Comparison of ENCODE assay signal across 15 cellular contexts in genomic region chr1:236303675-236304074, GRCh38. TPM values are rescaled to one million over a fixed set of nuclear protein-coding genes. Genes with fewer than 3 reads are reported as not detected.
A peak's percentile ranks its signal among the peaks of the same experiment; 100 is the strongest.
DNase-seq lines count a peak whose midpoint lies in the region; ATAC-seq, FAIRE-seq and TF ChIP-seq lines count a peak whose summit lies in the region.
"Had no signal": no experiment of that assay in that cellular context is flagged by ENCODE, and none has a peak within 500 bp of the region (broad histone marks: within the 10 kb centered on the region; RNA-seq: fewer than 3 reads in every experiment).

No MANE protein-coding gene starts in this region.

- no peaks in the 10 kb centered on the region; a peak in 1 of 7 replicates for H3K36me3 Mint-ChIP-seq in H9 (ENCODE audit: insufficient read depth in 1 of 3, low read depth in 3 of 3)
- H3K36me3 Mint-ChIP-seq in activated T-cell treated with anti-CD3 and anti-CD28 coated beads, Interleukin-2, amount 50 U/mL, for 24 hours (ENCODE audit: low read depth), result no peaks in the 10 kb centered on the region
- H3K36me3 Mint-ChIP-seq: activated CD8-positive, alpha-beta memory T cell treated with anti-CD3 and anti-CD28 coated beads, Interleukin-2, amount 10 ng/mL, durations not matched to agents 7 days and 5 days; memory B cell had no signal

- no peak overlapping the region for H2BK12ac ChIP-seq in H9 (ENCODE audit: insufficient read length, low read depth, low read length)

- H3K9me3 ChIP-seq in H9 (ENCODE audit: control insufficient read depth, low read depth, low read length) (no peaks in the 10 kb centered on the region), Loucy (ENCODE audit: insufficient read depth, low read depth, low read length) (no peaks in the 10 kb centered on the region), pancreas (no peaks in the 10 kb centered on the region)

- no peak overlapping the region for H3K56ac ChIP-seq in H9 (ENCODE audit: insufficient read length, low read depth, low read length)

- H4K5ac ChIP-seq in H9 (ENCODE audit: insufficient read length, low read depth, low read length), result no peak overlapping the region

- H4K20me1 ChIP-seq in H9 (ENCODE audit: control insufficient read depth, insufficient read depth, insufficient read length) (no peaks in the 10 kb centered on the region), Loucy (ENCODE audit: insufficient read depth, low read length, poor library complexity, severe bottlenecking) (no peaks in the 10 kb centered on the region)

- intact Hi-C loops in pancreas (cut with DNase I), result no loop called here

- no peaks in the 10 kb centered on the region for H3K9me2 ChIP-seq in Loucy (replicated peaks; ENCODE audit: low read depth, low read length)

- no peak overlapping the region for H3T11ph ChIP-seq in H9 (ENCODE audit: low read length)

- peak in 3 of 4 donors; percentile 5 to 40 (median 17) for ATAC-seq in pancreas
- ATAC-seq: activated CD8-positive, alpha-beta memory T cell treated with anti-CD3 and anti-CD28 coated beads, Interleukin-2, amount 10 ng/mL, durations not matched to agents 7 days and 5 days had no signal

- H3K23me2 ChIP-seq in H9 (ENCODE audit: insufficient read length, low read depth, low read length, poor library complexity, severe bottlenecking), result no peaks in the 10 kb centered on the region

- FAIRE-seq in pancreas (lab: Jason Lieb, UNC), result no peak
- FAIRE-seq: A204.1 had no signal

- no peak overlapping the region for H3K4ac ChIP-seq in H9 (ENCODE audit: low read depth, low read length)

- H2BK15ac ChIP-seq in H9 (ENCODE audit: low read depth, low read length), result no peak overlapping the region

- H2AK5ac ChIP-seq in H9 (ENCODE audit: insufficient read length, low read length), result no peak overlapping the region

- no peaks in the 10 kb centered on the region for H3K27me3 Mint-ChIP-seq in H9 (ENCODE audit: low read depth)
- no peaks in the 10 kb centered on the region for H3K27me3 Mint-ChIP-seq in activated T-cell treated with anti-CD3 and anti-CD28 coated beads, Interleukin-2, amount 50 U/mL, for 24 hours

- H3K23ac ChIP-seq in H9 (ENCODE audit: insufficient read length, low read depth, low read length), result no peak overlapping the region

- H2BK120ac ChIP-seq in H9 (ENCODE audit: low read depth, low read length, poor library complexity, severe bottlenecking), result no peak overlapping the region

- H4K91ac ChIP-seq in H9 (ENCODE audit: insufficient read length, low read depth, low read length), result no peak overlapping the region

- no peak overlapping the region for H2BK20ac ChIP-seq in H9 (ENCODE audit: low read depth, low read length, poor library complexity, severe bottlenecking)

- H3F3A ChIP-seq in Loucy (ENCODE audit: low read depth), result no peaks in the 10 kb centered on the region

- no peaks in the 10 kb centered on the region for H3K79me1 ChIP-seq in H9 (ENCODE audit: insufficient read depth, low read depth, low read length, poor library complexity, severe bottlenecking)

- H3K4me1 Mint-ChIP-seq in H9, result peaks cover 5 to 9% of the 10 kb centered on the region in 2 experiments; a peak in 3 of 4 replicates
- peaks cover 5% of the 10 kb centered on the region for H3K4me1 Mint-ChIP-seq in activated T-cell treated with anti-CD3 and anti-CD28 coated beads, Interleukin-2, amount 50 U/mL, for 24 hours (ENCODE audit: low read depth)
- H3K4me1 Mint-ChIP-seq: activated CD8-positive, alpha-beta memory T cell treated with anti-CD3 and anti-CD28 coated beads, Interleukin-2, amount 10 ng/mL, durations not matched to agents 7 days and 5 days had no signal

- H3K4me3 ChIP-seq in Loucy (ENCODE audit: low read length, poor library complexity, severe bottlenecking) (no peak overlapping the region), pancreas (no peak overlapping the region)

- H3K27ac ChIP-seq in H9 (ENCODE audit: insufficient read length, low read depth, low read length), result no peak overlapping the region
- H3K27ac ChIP-seq in pancreas, result peak overlapping the region; percentile 1 to 37 (median 27)

- no peak overlapping the region for H3K27ac Mint-ChIP-seq in H9
- H3K27ac Mint-ChIP-seq in activated T-cell treated with anti-CD3 and anti-CD28 coated beads, Interleukin-2, amount 50 U/mL, for 24 hours, result no peak overlapping the region
- H3K27ac Mint-ChIP-seq: activated CD8-positive, alpha-beta memory T cell treated with anti-CD3 and anti-CD28 coated beads, Interleukin-2, amount 10 ng/mL, durations not matched to agents 7 days and 5 days; memory B cell had no signal

- H2AFZ ChIP-seq in H9 (ENCODE audit: low read length) (no peak overlapping the region), Loucy (ENCODE audit: low read length) (0 out of 2 replicates have a peak overlapping the region, but pooled peaks have one; percentile 22)

- H3K9ac ChIP-seq in H9 (ENCODE audit: extremely low read depth, insufficient read length, low read length) (no peak overlapping the region), Loucy (ENCODE audit: low read depth, low read length, poor library complexity, severe bottlenecking) (no peak overlapping the region)

- no peak overlapping the region for H3K14ac ChIP-seq in H9 (ENCODE audit: insufficient read depth, low read length)

- H3K27me3 ChIP-seq in H9 (ENCODE audit: insufficient read depth, low read length) (no peaks in the 10 kb centered on the region), Loucy (ENCODE audit: insufficient read depth, low read length, poor library complexity, severe bottlenecking) (no peaks in the 10 kb centered on the region), pancreas (no peaks in the 10 kb centered on the region)

- H2BK5ac ChIP-seq in H9 (ENCODE audit: insufficient read length, low read length), result no peak overlapping the region

- no peak overlapping the region for H3K4me2 ChIP-seq in H9 (ENCODE audit: insufficient read depth, insufficient read length, low read length)
- no peak overlapping the region for H3K4me2 ChIP-seq in Loucy (ENCODE audit: low read depth, low read length, poor library complexity, severe bottlenecking)

- peak; percentile 7 for DNase-seq in activated CD4-positive, alpha-beta T cell treated with anti-CD3 and anti-CD28 coated beads, Interleukin-2, amount 50 U/mL, for 1 hour
- DNase-seq in activated CD4-positive, alpha-beta T cell treated with anti-CD3 and anti-CD28 coated beads, Interleukin-2, amount 50 U/mL, for 4 hours, result no peak
- DNase-seq in H9, result peak; percentile 36
- no peak for DNase-seq in pancreas
- no peak for DNase-seq in activated T-cell treated with anti-CD3 and anti-CD28 coated beads for 4 hours
- no peak for DNase-seq in NCI-H2029 (lab: John Stamatoyannopoulos, UW)
- no peak for DNase-seq in activated T-cell treated with anti-CD3 and anti-CD28 coated beads, Interleukin-2, amount 50 U/mL, for 24 hours
- DNase-seq: activated CD8-positive, alpha-beta memory T cell treated with anti-CD3 and anti-CD28 coated beads, Interleukin-2, amount 10 ng/mL, durations not matched to agents 7 days and 5 days; GF-D8; NCI-H1417; right cardiac atrium; Right ventricle myocardium superior had no signal

- H3K9me3 Mint-ChIP-seq in H9, result no peaks in the 10 kb centered on the region
- H3K9me3 Mint-ChIP-seq in activated T-cell treated with anti-CD3 and anti-CD28 coated beads, Interleukin-2, amount 50 U/mL, for 24 hours, result no peaks in the 10 kb centered on the region
- H3K9me3 Mint-ChIP-seq: memory B cell had no signal

- H3K79me2 ChIP-seq in H9 (ENCODE audit: insufficient read depth, low read length) (no peaks in the 10 kb centered on the region), Loucy (ENCODE audit: insufficient read depth, low read length) (no peaks in the 10 kb centered on the region)

- WGBS in H9 (ENCODE audit: extremely low coverage, insufficient read length, low lambda C conversion rate), result no CpG with 5 or more reads among the region's 4 CpGs
- 86 to 94% methylated on average over 4 of the region's 4 CpGs for WGBS in pancreas, 2 donors

- H3K4me1 ChIP-seq in H9 (ENCODE audit: insufficient read depth, low read length) (no peaks in the 10 kb centered on the region), Loucy (ENCODE audit: insufficient read depth, low read length, poor library complexity, severe bottlenecking) (no peaks in the 10 kb centered on the region), pancreas (peaks cover 3 to 26% (median 21%) of the 10 kb centered on the region in 3 donors)

- H3K36me3 ChIP-seq in Loucy (ENCODE audit: insufficient read depth, low read length) (no peaks in the 10 kb centered on the region), pancreas (no peaks in the 10 kb centered on the region)

- no peak overlapping the region for H4K8ac ChIP-seq in H9 (replicated peaks; ENCODE audit: insufficient read length, low read depth, low read length)

- TF ChIP-seq CTCF in H9 (conservative IDR thresholded peaks at IDR 0.05), result no peak
- TF ChIP-seq CTCF in Loucy (conservative IDR thresholded peaks at IDR 0.05; ENCODE audit: low read length), result peak; percentile 51
- no peak for TF ChIP-seq CTCF in pancreas (IDR thresholded peaks at IDR 0.05)

- H3K4me3 Mint-ChIP-seq in H9, result no peak overlapping the region
- no peak overlapping the region for H3K4me3 Mint-ChIP-seq in activated T-cell treated with anti-CD3 and anti-CD28 coated beads, Interleukin-2, amount 50 U/mL, for 24 hours
- H3K4me3 Mint-ChIP-seq: activated CD8-positive, alpha-beta memory T cell treated with anti-CD3 and anti-CD28 coated beads, Interleukin-2, amount 10 ng/mL, durations not matched to agents 7 days and 5 days; memory B cell had no signal

- H3K18ac ChIP-seq in H9 (ENCODE audit: insufficient read length, low read depth, low read length), result no peak overlapping the region

RNA-seq across cellular contexts. Expression of gene ERO1B, which starts 21.9 kb away (rescaled TPM):
- 1.3 and 1.5 TPM in 2 replicates for total RNA-seq in H9 (2021)
- 100 to 1,000 TPM in 3 of 6 donors, 10 to 100 TPM in 3; 94.9 to 153 (median 100) TPM for total RNA-seq in pancreas
- 100 to 1,000 TPM in 1 of 2 donors, 10 to 100 TPM in 1; 84.5 to 225 TPM for polyA plus RNA-seq in pancreas

Comparison
In these comparisons a context has a peak if more than half of its experiments do, and no peak if none do; other contexts are left out.
1. DNase-seq: peak in activated CD4-positive, alpha-beta T cell treated with anti-CD3 and anti-CD28 coated beads, Interleukin-2, amount 50 U/mL, for 1 hour (single experiment) and H9 (single experiment); none in activated CD4-positive, alpha-beta T cell treated with anti-CD3 and anti-CD28 coated beads, Interleukin-2, amount 50 U/mL, for 4 hours (0 of 2), pancreas (0 of 6), activated T-cell treated with anti-CD3 and anti-CD28 coated beads for 4 hours (single experiment), NCI-H2029 (single experiment) and activated T-cell treated with anti-CD3 and anti-CD28 coated beads, Interleukin-2, amount 50 U/mL, for 24 hours (single experiment).
2. RNA of gene ERO1B, which starts 21.9 kb away (total RNA-seq): 94.9 to 153 TPM in pancreas; 1.3 to 1.5 TPM in H9; every median in the first group is over 10 times any median in the second.